ENCODE assay signal across 9 cellular contexts in the genomic region with DNA sequence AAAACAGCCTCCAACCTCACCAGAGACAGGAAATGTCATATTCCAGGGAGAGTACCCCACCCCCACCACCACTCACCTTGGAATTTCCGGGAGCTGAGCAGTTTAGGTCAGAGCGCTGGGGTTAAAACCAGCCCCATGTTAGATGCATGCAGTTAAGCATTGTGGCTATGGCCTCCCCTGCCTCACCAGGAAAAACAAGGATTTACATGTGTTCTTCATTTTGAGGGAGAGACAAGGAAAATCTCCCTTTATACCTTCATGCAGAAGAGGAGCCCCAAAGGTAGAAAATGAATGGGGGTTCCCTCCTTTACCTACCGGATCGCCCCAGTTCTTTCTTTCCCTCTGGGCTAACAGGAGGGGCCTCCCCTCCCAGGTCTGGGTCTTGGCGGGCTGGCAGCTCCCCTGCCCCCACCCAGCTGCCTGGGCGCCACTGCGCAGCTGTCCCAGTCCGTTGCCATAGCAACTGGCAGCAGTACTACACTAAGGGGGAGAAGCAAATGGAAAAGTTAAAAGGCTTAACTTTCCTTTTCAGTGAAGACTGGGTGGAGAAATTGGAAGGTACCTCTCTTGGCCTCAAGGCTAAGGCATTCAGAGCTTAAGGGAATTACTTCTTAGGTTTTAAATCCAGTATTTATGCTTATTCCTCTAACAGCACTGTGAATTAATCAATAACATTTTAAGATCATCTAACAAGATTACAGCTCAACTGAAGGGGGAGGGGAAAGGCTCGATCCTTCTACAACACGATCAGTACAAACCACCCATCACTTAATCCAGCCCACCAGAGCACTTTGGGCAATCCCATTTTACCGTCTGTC. TPM values are rescaled to one million over a fixed set of nuclear protein-coding genes. Genes with fewer than 3 reads are reported as not detected.
DNase-seq lines count a peak whose midpoint lies in the region; ATAC-seq and TF ChIP-seq lines count a peak whose summit lies in the region.
"Had no signal": no experiment of that assay in that cellular context is flagged by ENCODE, and none has a peak within 500 bp of the region (broad histone marks: within the 10 kb centered on the region; RNA-seq: fewer than 3 reads in every experiment).

No MANE protein-coding gene starts in this region.

- TF ChIP-seq CTCF in GM13976 (IDR thresholded peaks at IDR 0.05; ENCODE audit: borderline replicate concordance, control extremely low read depth, extremely low read depth, insufficient read depth, missing control alignments) (no peak), endodermal cell (conservative IDR thresholded peaks at IDR 0.05) (no peak)

- H3K9ac ChIP-seq in endodermal cell (ENCODE audit: extremely low read depth, low read length, poor library complexity, severe bottlenecking): peak overlapping the region; percentile 84

- H3K9me3 Mint-ChIP-seq in activated CD8-positive, alpha-beta T cell treated with anti-CD3 and anti-CD28 coated beads, Interleukin-2, amount 10 ng/mL, durations not matched to agents 7 days and 5 days (ENCODE audit: insufficient read depth): no peaks in the 10 kb centered on the region
- no peaks in the 10 kb centered on the region for H3K9me3 Mint-ChIP-seq in endodermal cell
- H3K9me3 Mint-ChIP-seq in stimulated activated naive B cell treated with anti-CD40 and anti-IgM and Interleukin-4, amounts not matched to agents 10 μg/mL and 1 μg/mL and 100 μg/mL, for 72 hours: no peaks in the 10 kb centered on the region

- H3K27ac ChIP-seq in endodermal cell (ENCODE audit: low read depth, low read length): peak overlapping the region; percentile 93
- H3K27ac ChIP-seq: neutrophil had no signal

- POLR2A ChIA-PET in activated CD8-positive, alpha-beta T cell treated with anti-CD3 and anti-CD28 coated beads, Interleukin-2, amount 10 ng/mL, durations not matched to agents 7 days and 5 days (lab: Charles Lee): interaction anchor here (0.6 to 3.5 kb wide), 4 partner anchors 11 to 99 kb away, joined by 3 to 10 read pairs (median 5); a partner anchor contains a TSS

- peak overlapping the region; percentile 80 for H3K4me3 ChIP-seq in endodermal cell (ENCODE audit: low read length)

- H3K27me3 Mint-ChIP-seq in activated CD8-positive, alpha-beta T cell treated with anti-CD3 and anti-CD28 coated beads, Interleukin-2, amount 10 ng/mL, durations not matched to agents 7 days and 5 days (ENCODE audit: low read depth): no peaks in the 10 kb centered on the region
- H3K27me3 Mint-ChIP-seq in endodermal cell (ENCODE audit: insufficient read depth): no peaks in the 10 kb centered on the region
- no peaks in the 10 kb centered on the region for H3K27me3 Mint-ChIP-seq in stimulated activated naive B cell treated with anti-CD40 and anti-IgM and Interleukin-4, amounts not matched to agents 10 μg/mL and 1 μg/mL and 100 μg/mL, for 72 hours

- ATAC-seq in HG03103 (IDR thresholded peaks at IDR 0.05; ENCODE audit: low read depth, unreplicated experiment): peak; percentile 79
- peak; percentile 91 for ATAC-seq in activated CD8-positive, alpha-beta T cell treated with anti-CD3 and anti-CD28 coated beads, Interleukin-2, amount 10 ng/mL, durations not matched to agents 7 days and 5 days
- peak; percentile 86 to 91 for ATAC-seq in stimulated activated naive B cell treated with anti-CD40 and anti-IgM and Interleukin-4, amounts not matched to agents 10 μg/mL and 1 μg/mL and 100 μg/mL, for 72 hours (replicated peaks)
- no peak for ATAC-seq in GM18520 (IDR thresholded peaks at IDR 0.05; ENCODE audit: unreplicated experiment)

- H3K4me3 Mint-ChIP-seq in activated CD8-positive, alpha-beta T cell treated with anti-CD3 and anti-CD28 coated beads, Interleukin-2, amount 10 ng/mL, durations not matched to agents 7 days and 5 days: peak overlapping the region; percentile 28
- H3K4me3 Mint-ChIP-seq in endodermal cell: peak overlapping the region; percentile 64
- peak overlapping the region; percentile 52 to 69 for H3K4me3 Mint-ChIP-seq in stimulated activated naive B cell treated with anti-CD40 and anti-IgM and Interleukin-4, amounts not matched to agents 10 μg/mL and 1 μg/mL and 100 μg/mL, for 72 hours

- no peak overlapping the region for H3K27ac Mint-ChIP-seq in activated CD8-positive, alpha-beta T cell treated with anti-CD3 and anti-CD28 coated beads, Interleukin-2, amount 10 ng/mL, durations not matched to agents 7 days and 5 days
- H3K27ac Mint-ChIP-seq in endodermal cell: peak overlapping the region; percentile 99
- H3K27ac Mint-ChIP-seq in stimulated activated naive B cell treated with anti-CD40 and anti-IgM and Interleukin-4, amounts not matched to agents 10 μg/mL and 1 μg/mL and 100 μg/mL, for 72 hours: peak overlapping the region; percentile 53

- peaks cover 31% of the 10 kb centered on the region for H3K36me3 ChIP-seq in endodermal cell (ENCODE audit: control insufficient read depth, insufficient read depth, low read length)

- 0% methylated on average over 3 to 8 of the region's 11 CpGs for WGBS in endodermal cell (ENCODE audit: insufficient coverage in 1 of 2, insufficient read length in 1 of 2), 2 experiments

- peaks cover 28% of the 10 kb centered on the region for H3K4me1 ChIP-seq in endodermal cell (ENCODE audit: control insufficient read depth, insufficient read depth, low read length)

- CTCF ChIA-PET in activated CD8-positive, alpha-beta T cell treated with anti-CD3 and anti-CD28 coated beads, Interleukin-2, amount 10 ng/mL, durations not matched to agents 7 days and 5 days (lab: Charles Lee): interaction anchor here (0.7 to 2.3 kb wide), 11 partner anchors 18 to 120 kb away, joined by 3 to 6 read pairs (median 4); no protein-coding TSS in a partner anchor

- peaks cover 26% of the 10 kb centered on the region for H3K4me1 Mint-ChIP-seq in activated CD8-positive, alpha-beta T cell treated with anti-CD3 and anti-CD28 coated beads, Interleukin-2, amount 10 ng/mL, durations not matched to agents 7 days and 5 days (ENCODE audit: low read depth)
- peaks cover 43% of the 10 kb centered on the region for H3K4me1 Mint-ChIP-seq in endodermal cell
- H3K4me1 Mint-ChIP-seq in stimulated activated naive B cell treated with anti-CD40 and anti-IgM and Interleukin-4, amounts not matched to agents 10 μg/mL and 1 μg/mL and 100 μg/mL, for 72 hours: peaks cover 22 to 49% of the 10 kb centered on the region in 2 donors

- no peaks in the 10 kb centered on the region for H3K9me3 ChIP-seq in endodermal cell (ENCODE audit: control insufficient read depth, low read length)
- H3K9me3 ChIP-seq: neutrophil had no signal

- in situ Hi-C loops in GM13976 (cut with MboI; ENCODE audit: low sequenced_read_pairs, unreplicated experiment): no loop called here

- peaks cover 31% of the 10 kb centered on the region for H3K36me3 Mint-ChIP-seq in activated CD8-positive, alpha-beta T cell treated with anti-CD3 and anti-CD28 coated beads, Interleukin-2, amount 10 ng/mL, durations not matched to agents 7 days and 5 days (ENCODE audit: low read depth)
- H3K36me3 Mint-ChIP-seq in endodermal cell (ENCODE audit: low read depth): peaks cover 34% of the 10 kb centered on the region
- peaks cover 30 to 40% of the 10 kb centered on the region in 2 donors for H3K36me3 Mint-ChIP-seq in stimulated activated naive B cell treated with anti-CD40 and anti-IgM and Interleukin-4, amounts not matched to agents 10 μg/mL and 1 μg/mL and 100 μg/mL, for 72 hours

- no peaks in the 10 kb centered on the region for H3K27me3 ChIP-seq in endodermal cell (ENCODE audit: control insufficient read depth, insufficient read depth, low read length, poor library complexity, severe bottlenecking)
- H3K27me3 ChIP-seq: neutrophil had no signal

- DNase-seq in GM13976 (ENCODE audit: low spot score) (peak; percentile 84), NCI-H446 (lab: John Stamatoyannopoulos, UW) (peak; percentile 84 to 92), endodermal cell (peak; percentile 98), lung microvascular endothelial cell (ENCODE audit: low read depth in 2 of 2) (peak; percentile 93)
- peak; percentile 49 for DNase-seq in activated CD8-positive, alpha-beta T cell treated with anti-CD3 and anti-CD28 coated beads, Interleukin-2, amount 10 ng/mL, durations not matched to agents 7 days and 5 days
- DNase-seq in stimulated activated naive B cell treated with anti-CD40 and anti-IgM and Interleukin-4, amounts not matched to agents 10 μg/mL and 1 μg/mL and 100 μg/mL, for 72 hours: peak; percentile 35

RNA-seq across cellular contexts. Expression of a gene that starts 20.5 kb away (rescaled TPM):
- 100 to 1,000 TPM; 145 to 148 TPM for total RNA-seq in activated CD8-positive, alpha-beta T cell treated with anti-CD3 and anti-CD28 coated beads, Interleukin-2, amount 10 ng/mL, durations not matched to agents 7 days and 5 days
- total RNA-seq in endodermal cell (100 to 1,000 TPM; 230 to 341 TPM), lung microvascular endothelial cell (25.1 and 26.6 TPM in 2 replicates)
- polyA plus RNA-seq in endodermal cell (2013, experiment 1 of 2): 106 TPM
- polyA plus RNA-seq in endodermal cell (2013, experiment 2 of 2): 117 TPM

RNA-seq across cellular contexts. Expression of a gene that starts 21.1 kb away (rescaled TPM):
- total RNA-seq in activated CD8-positive, alpha-beta T cell treated with anti-CD3 and anti-CD28 coated beads, Interleukin-2, amount 10 ng/mL, durations not matched to agents 7 days and 5 days: 1,000 to 10,000 TPM; 1,520 to 1,553 TPM
- total RNA-seq in endodermal cell (1,000 to 10,000 TPM; 2,414 to 2,488 TPM), lung microvascular endothelial cell (239 and 374 TPM in 2 replicates)
- polyA plus RNA-seq in endodermal cell (2013, experiment 1 of 2): 3,140 TPM
- polyA plus RNA-seq in endodermal cell (2013, experiment 2 of 2): 2,763 TPM

RNA-seq across cellular contexts. Expression of a gene that starts 41.4 kb away (rescaled TPM):
- not detected for total RNA-seq in activated CD8-positive, alpha-beta T cell treated with anti-CD3 and anti-CD28 coated beads, Interleukin-2, amount 10 ng/mL, durations not matched to agents 7 days and 5 days
- 1 to 10 TPM; 2.7 TPM for total RNA-seq in endodermal cell
- polyA plus RNA-seq in endodermal cell (2013, experiment 1 of 2): 1.8 TPM
- polyA plus RNA-seq in endodermal cell (2013, experiment 2 of 2): 1.6 TPM
- not detected in 2 replicates for total RNA-seq in lung microvascular endothelial cell

Comparison
In these comparisons a context has a peak if more than half of its experiments do, and no peak if none do; other contexts are left out.
1. DNase-seq: peak in every context shown above with its lines; median percentile 98 in endodermal cell; 93 in lung microvascular endothelial cell; 88 in NCI-H446; 84 in GM13976; 49 in activated CD8-positive, alpha-beta T cell treated with anti-CD3 and anti-CD28 coated beads, Interleukin-2, amount 10 ng/mL, durations not matched to agents 7 days and 5 days; 35 in stimulated activated naive B cell treated with anti-CD40 and anti-IgM and Interleukin-4, amounts not matched to agents 10 μg/mL and 1 μg/mL and 100 μg/mL, for 72 hours.